8 cellular contexts compared by ENCODE assay signal in the genomic region with DNA sequence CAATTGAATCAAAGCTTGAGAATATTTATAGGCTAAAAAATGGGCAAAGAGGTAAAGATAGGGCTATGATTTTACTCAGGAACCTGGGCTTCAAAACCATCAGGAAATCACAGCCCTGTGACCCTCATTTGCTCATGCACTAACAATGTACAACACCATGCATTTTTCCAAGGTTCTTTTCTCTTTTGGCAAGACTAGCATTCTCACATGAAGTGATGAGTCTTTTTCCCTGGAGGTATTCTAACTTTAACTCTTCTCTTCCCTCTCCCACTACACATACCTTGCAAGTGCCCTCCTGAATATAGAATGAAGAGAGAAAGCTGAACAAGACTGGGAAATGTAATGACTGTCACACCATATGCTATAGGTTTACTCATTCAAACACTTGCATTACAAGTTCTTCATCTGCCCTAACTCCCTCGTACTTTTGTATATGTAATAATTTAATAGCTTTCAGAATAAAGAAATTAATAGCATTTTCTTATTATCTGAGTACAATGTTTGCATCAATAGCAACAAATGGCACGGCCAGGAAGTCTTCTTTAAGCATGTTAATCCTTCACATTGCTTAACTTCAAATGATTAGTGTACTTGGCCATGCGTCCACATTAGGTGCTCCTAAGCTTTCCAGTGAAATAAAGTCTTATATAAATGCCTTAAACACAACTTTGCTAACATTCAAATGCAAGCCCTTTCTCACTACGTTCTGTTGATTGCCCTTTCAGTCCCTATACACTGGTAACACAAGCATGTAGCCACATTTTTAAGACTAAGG. TPM values are rescaled to one million over a fixed set of nuclear protein-coding genes. Genes with fewer than 3 reads are reported as not detected.
DNase-seq lines count a peak whose midpoint lies in the region; ATAC-seq and TF ChIP-seq lines count a peak whose summit lies in the region.

No MANE protein-coding gene starts in this region.

- no peak for TF ChIP-seq POLR2A in upper lobe of left lung (IDR thresholded peaks at IDR 0.05)

- H3K27ac ChIP-seq in upper lobe of left lung, result peak overlapping the region in 2 of 4 donors; percentile 77 to 91

- DNase-seq in activated naive CD4-positive, alpha-beta T cell treated with Interleukin-2 at 50 U/mL for 16 hours, result no peak
- DNase-seq in kidney epithelial cell (ENCODE audit: low read depth) (no peak), upper lobe of left lung (no peak), COR-L47 (lab: John Stamatoyannopoulos, UW) (no peak), dedifferentiated amniotic fluid mesenchymal stem cell (ENCODE audit: extremely low spot score) (no peak)

- 59 to 66% methylated on average over 4 of the region's 4 CpGs for WGBS in upper lobe of left lung, 2 donors

- no peak for TF ChIP-seq CTCF in kidney epithelial cell (IDR thresholded peaks at IDR 0.05; ENCODE audit: insufficient read depth, low read length, poor library complexity, severe bottlenecking)
- TF ChIP-seq CTCF in upper lobe of left lung (IDR thresholded peaks at IDR 0.05), result no peak

- no peak overlapping the region for H3K27ac Mint-ChIP-seq in activated naive CD4-positive, alpha-beta T cell treated with anti-CD3 and anti-CD28 coated beads, Interleukin-2, amount 50 U/mL, for 24 hours
- peak overlapping the region; percentile 98 for H3K27ac Mint-ChIP-seq in activated naive CD8-positive, alpha-beta T cell

- peaks cover 14% of the 10 kb centered on the region for H3K27me3 Mint-ChIP-seq in activated naive CD4-positive, alpha-beta T cell treated with anti-CD3 and anti-CD28 coated beads, Interleukin-2, amount 50 U/mL, for 24 hours
- H3K27me3 Mint-ChIP-seq in activated naive CD8-positive, alpha-beta T cell, result peaks cover 14% of the 10 kb centered on the region

- ATAC-seq in upper lobe of left lung (ENCODE audit: low FRiP score in 2 of 2) (no peak), HG02884 (IDR thresholded peaks at IDR 0.05; ENCODE audit: unreplicated experiment) (no peak)

- H3K27me3 ChIP-seq in kidney epithelial cell (ENCODE audit: control insufficient read depth, insufficient read depth, low read length) (no peaks in the 10 kb centered on the region), upper lobe of left lung (no peaks in the 10 kb centered on the region)

- peak overlapping the region; percentile 72 for H3K4me3 ChIP-seq in kidney epithelial cell (ENCODE audit: low read depth, low read length)
- H3K4me3 ChIP-seq in upper lobe of left lung, result peak overlapping the region in 3 of 4 donors; percentile 60 to 80 (median 65)

- no peaks in the 10 kb centered on the region for H3K36me3 Mint-ChIP-seq in activated naive CD4-positive, alpha-beta T cell treated with anti-CD3 and anti-CD28 coated beads, Interleukin-2, amount 50 U/mL, for 24 hours
- peaks cover 4% of the 10 kb centered on the region for H3K36me3 Mint-ChIP-seq in activated naive CD8-positive, alpha-beta T cell

- H3K4me1 ChIP-seq in upper lobe of left lung, result peaks cover 0 to 20% (median 18%) of the 10 kb centered on the region in 4 donors

- no peaks in the 10 kb centered on the region for H3K9me3 ChIP-seq in upper lobe of left lung

- peaks cover 37% of the 10 kb centered on the region for H3K4me1 Mint-ChIP-seq in activated naive CD4-positive, alpha-beta T cell treated with anti-CD3 and anti-CD28 coated beads, Interleukin-2, amount 50 U/mL, for 24 hours
- peaks cover 44% of the 10 kb centered on the region for H3K4me1 Mint-ChIP-seq in activated naive CD8-positive, alpha-beta T cell (ENCODE audit: low read depth)

- H3K36me3 ChIP-seq in kidney epithelial cell (ENCODE audit: control insufficient read depth, insufficient read depth, low read length) (no peaks in the 10 kb centered on the region), upper lobe of left lung (no peaks in the 10 kb centered on the region)

- H3K9me3 Mint-ChIP-seq in activated naive CD4-positive, alpha-beta T cell treated with anti-CD3 and anti-CD28 coated beads, Interleukin-2, amount 50 U/mL, for 24 hours, result no peaks in the 10 kb centered on the region
- no peaks in the 10 kb centered on the region for H3K9me3 Mint-ChIP-seq in activated naive CD8-positive, alpha-beta T cell (ENCODE audit: low read depth)

- no peak for TF ChIP-seq EP300 in upper lobe of left lung (IDR thresholded peaks at IDR 0.05)

- H3K4me3 Mint-ChIP-seq in activated naive CD4-positive, alpha-beta T cell treated with anti-CD3 and anti-CD28 coated beads, Interleukin-2, amount 50 U/mL, for 24 hours, result peak overlapping the region; percentile 92
- peak overlapping the region; percentile 97 for H3K4me3 Mint-ChIP-seq in activated naive CD8-positive, alpha-beta T cell

RNA-seq across cellular contexts. Expression of gene NIBAN1, which starts 1.8 kb away (rescaled TPM):
- total RNA-seq in kidney epithelial cell (68.5 and 72.8 TPM in 2 replicates), upper lobe of left lung (10 to 100 TPM; 23.0 to 46.3 (median 39.2) TPM)
